Comparison of ENCODE assay signal across 1 cellular context in the genomic region with DNA sequence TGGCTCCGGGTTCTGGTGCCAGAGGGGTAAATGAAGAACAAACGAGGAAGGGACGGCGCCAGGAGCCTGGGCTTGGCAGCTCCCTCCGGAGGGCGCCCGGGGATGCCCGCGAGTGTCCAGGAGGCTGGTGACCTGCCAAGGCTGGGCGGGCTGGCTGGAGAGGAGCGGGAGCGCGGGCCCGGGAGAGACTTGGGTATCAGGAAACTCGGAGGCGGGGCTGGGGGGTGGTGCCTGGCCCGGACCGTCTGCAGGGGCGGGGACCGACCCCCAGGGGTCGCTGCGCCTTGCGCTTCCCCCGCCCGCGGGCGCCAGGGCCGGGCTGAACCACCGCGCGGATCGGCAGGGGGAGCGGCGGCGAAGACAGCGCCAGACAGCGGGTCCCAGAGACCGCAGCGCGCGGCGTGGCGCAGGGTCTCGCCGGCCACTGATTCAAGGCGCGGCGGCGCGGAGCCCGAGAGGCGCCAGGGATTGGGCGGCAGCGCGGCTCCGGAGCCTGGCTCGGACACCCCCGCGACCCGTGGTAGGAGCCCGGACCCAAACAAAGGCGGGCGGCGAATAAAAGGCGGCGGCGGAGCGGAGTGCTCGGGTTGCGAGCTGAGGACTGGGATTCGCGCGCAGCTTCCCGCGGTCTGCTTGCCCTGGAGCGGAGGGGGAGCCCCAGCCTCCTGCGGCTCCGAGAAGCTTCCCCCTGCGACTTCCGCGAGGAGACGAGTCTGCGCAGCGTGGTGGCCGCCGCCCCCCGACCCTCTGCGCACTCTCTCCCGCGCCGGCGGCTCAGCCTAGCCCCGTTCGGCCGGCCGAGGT.
A peak's percentile ranks its signal among the peaks of the same experiment; 100 is the strongest.
TF ChIP-seq lines count a peak whose summit lies in the region.

A gene with protein sequence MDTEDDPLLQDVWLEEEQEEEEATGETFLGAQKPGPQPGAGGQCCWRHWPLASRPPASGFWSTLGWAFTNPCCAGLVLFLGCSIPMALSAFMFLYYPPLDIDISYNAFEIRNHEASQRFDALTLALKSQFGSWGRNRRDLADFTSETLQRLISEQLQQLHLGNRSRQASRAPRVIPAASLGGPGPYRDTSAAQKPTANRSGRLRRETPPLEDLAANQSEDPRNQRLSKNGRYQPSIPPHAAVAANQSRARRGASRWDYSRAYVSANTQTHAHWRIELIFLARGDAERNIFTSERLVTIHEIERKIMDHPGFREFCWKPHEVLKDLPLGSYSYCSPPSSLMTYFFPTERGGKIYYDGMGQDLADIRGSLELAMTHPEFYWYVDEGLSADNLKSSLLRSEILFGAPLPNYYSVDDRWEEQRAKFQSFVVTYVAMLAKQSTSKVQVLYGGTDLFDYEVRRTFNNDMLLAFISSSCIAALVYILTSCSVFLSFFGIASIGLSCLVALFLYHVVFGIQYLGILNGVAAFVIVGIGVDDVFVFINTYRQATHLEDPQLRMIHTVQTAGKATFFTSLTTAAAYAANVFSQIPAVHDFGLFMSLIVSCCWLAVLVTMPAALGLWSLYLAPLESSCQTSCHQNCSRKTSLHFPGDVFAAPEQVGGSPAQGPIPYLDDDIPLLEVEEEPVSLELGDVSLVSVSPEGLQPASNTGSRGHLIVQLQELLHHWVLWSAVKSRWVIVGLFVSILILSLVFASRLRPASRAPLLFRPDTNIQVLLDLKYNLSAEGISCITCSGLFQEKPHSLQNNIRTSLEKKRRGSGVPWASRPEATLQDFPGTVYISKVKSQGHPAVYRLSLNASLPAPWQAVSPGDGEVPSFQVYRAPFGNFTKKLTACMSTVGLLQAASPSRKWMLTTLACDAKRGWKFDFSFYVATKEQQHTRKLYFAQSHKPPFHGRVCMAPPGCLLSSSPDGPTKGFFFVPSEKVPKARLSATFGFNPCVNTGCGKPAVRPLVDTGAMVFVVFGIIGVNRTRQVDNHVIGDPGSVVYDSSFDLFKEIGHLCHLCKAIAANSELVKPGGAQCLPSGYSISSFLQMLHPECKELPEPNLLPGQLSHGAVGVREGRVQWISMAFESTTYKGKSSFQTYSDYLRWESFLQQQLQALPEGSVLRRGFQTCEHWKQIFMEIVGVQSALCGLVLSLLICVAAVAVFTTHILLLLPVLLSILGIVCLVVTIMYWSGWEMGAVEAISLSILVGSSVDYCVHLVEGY (N-terminal part only) (plus strand): TSS at position 585 of the 804 bp plus-strand sequence. CDS start 21,838 bp downstream, outside the sequence.

TF ChIP-seq in K562, 482 proteins besides CTCF, POLR2A, EP300 and RAD21 (continued from another document and continues in another):
- TF ChIP-seq, protein P1, sequence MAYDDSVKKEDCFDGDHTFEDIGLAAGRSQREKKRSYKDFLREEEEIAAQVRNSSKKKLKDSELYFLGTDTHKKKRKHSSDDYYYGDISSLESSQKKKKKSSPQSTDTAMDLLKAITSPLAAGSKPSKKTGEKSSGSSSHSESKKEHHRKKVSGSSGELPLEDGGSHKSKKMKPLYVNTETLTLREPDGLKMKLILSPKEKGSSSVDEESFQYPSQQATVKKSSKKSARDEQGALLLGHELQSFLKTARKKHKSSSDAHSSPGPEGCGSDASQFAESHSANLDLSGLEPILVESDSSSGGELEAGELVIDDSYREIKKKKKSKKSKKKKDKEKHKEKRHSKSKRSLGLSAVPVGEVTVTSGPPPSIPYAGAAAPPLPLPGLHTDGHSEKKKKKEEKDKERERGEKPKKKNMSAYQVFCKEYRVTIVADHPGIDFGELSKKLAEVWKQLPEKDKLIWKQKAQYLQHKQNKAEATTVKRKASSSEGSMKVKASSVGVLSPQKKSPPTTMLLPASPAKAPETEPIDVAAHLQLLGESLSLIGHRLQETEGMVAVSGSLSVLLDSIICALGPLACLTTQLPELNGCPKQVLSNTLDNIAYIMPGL (CRISPR knock-in tag; IDR thresholded peaks at IDR 0.05): no peak
- no peak for TF ChIP-seq EP400 (IDR thresholded peaks at IDR 0.05)
- no peak; the same call in 1 of the 2 replicates for TF ChIP-seq EGR1 (conservative IDR thresholded peaks at IDR 0.05)
- TF ChIP-seq, protein P2, sequence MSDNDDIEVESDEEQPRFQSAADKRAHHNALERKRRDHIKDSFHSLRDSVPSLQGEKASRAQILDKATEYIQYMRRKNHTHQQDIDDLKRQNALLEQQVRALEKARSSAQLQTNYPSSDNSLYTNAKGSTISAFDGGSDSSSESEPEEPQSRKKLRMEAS (CRISPR knock-in tag; IDR thresholded peaks at IDR 0.05): 0 out of 2 replicates have a peak, but pooled peaks have one; percentile 10
- peak; percentile 46 for TF ChIP-seq KDM5B (IDR thresholded peaks at IDR 0.05; ENCODE audit: insufficient replicate concordance, low read depth, low read length)
- TF ChIP-seq PHB2 (IDR thresholded peaks at IDR 0.05; ENCODE audit: low read depth): no peak
- TF ChIP-seq BRF1 (IDR thresholded peaks at IDR 0.05; ENCODE audit: borderline replicate concordance, extremely low read depth, insufficient read length): no peak
- no peak for TF ChIP-seq RBM17 (IDR thresholded peaks at IDR 0.05; ENCODE audit: borderline replicate concordance, low read depth, low read length)
- TF ChIP-seq ZNF3 (CRISPR knock-in tag; IDR thresholded peaks at IDR 0.05): no peak
- TF ChIP-seq IRF2 (CRISPR knock-in tag; IDR thresholded peaks at IDR 0.05): no peak
- TF ChIP-seq, protein P3, sequence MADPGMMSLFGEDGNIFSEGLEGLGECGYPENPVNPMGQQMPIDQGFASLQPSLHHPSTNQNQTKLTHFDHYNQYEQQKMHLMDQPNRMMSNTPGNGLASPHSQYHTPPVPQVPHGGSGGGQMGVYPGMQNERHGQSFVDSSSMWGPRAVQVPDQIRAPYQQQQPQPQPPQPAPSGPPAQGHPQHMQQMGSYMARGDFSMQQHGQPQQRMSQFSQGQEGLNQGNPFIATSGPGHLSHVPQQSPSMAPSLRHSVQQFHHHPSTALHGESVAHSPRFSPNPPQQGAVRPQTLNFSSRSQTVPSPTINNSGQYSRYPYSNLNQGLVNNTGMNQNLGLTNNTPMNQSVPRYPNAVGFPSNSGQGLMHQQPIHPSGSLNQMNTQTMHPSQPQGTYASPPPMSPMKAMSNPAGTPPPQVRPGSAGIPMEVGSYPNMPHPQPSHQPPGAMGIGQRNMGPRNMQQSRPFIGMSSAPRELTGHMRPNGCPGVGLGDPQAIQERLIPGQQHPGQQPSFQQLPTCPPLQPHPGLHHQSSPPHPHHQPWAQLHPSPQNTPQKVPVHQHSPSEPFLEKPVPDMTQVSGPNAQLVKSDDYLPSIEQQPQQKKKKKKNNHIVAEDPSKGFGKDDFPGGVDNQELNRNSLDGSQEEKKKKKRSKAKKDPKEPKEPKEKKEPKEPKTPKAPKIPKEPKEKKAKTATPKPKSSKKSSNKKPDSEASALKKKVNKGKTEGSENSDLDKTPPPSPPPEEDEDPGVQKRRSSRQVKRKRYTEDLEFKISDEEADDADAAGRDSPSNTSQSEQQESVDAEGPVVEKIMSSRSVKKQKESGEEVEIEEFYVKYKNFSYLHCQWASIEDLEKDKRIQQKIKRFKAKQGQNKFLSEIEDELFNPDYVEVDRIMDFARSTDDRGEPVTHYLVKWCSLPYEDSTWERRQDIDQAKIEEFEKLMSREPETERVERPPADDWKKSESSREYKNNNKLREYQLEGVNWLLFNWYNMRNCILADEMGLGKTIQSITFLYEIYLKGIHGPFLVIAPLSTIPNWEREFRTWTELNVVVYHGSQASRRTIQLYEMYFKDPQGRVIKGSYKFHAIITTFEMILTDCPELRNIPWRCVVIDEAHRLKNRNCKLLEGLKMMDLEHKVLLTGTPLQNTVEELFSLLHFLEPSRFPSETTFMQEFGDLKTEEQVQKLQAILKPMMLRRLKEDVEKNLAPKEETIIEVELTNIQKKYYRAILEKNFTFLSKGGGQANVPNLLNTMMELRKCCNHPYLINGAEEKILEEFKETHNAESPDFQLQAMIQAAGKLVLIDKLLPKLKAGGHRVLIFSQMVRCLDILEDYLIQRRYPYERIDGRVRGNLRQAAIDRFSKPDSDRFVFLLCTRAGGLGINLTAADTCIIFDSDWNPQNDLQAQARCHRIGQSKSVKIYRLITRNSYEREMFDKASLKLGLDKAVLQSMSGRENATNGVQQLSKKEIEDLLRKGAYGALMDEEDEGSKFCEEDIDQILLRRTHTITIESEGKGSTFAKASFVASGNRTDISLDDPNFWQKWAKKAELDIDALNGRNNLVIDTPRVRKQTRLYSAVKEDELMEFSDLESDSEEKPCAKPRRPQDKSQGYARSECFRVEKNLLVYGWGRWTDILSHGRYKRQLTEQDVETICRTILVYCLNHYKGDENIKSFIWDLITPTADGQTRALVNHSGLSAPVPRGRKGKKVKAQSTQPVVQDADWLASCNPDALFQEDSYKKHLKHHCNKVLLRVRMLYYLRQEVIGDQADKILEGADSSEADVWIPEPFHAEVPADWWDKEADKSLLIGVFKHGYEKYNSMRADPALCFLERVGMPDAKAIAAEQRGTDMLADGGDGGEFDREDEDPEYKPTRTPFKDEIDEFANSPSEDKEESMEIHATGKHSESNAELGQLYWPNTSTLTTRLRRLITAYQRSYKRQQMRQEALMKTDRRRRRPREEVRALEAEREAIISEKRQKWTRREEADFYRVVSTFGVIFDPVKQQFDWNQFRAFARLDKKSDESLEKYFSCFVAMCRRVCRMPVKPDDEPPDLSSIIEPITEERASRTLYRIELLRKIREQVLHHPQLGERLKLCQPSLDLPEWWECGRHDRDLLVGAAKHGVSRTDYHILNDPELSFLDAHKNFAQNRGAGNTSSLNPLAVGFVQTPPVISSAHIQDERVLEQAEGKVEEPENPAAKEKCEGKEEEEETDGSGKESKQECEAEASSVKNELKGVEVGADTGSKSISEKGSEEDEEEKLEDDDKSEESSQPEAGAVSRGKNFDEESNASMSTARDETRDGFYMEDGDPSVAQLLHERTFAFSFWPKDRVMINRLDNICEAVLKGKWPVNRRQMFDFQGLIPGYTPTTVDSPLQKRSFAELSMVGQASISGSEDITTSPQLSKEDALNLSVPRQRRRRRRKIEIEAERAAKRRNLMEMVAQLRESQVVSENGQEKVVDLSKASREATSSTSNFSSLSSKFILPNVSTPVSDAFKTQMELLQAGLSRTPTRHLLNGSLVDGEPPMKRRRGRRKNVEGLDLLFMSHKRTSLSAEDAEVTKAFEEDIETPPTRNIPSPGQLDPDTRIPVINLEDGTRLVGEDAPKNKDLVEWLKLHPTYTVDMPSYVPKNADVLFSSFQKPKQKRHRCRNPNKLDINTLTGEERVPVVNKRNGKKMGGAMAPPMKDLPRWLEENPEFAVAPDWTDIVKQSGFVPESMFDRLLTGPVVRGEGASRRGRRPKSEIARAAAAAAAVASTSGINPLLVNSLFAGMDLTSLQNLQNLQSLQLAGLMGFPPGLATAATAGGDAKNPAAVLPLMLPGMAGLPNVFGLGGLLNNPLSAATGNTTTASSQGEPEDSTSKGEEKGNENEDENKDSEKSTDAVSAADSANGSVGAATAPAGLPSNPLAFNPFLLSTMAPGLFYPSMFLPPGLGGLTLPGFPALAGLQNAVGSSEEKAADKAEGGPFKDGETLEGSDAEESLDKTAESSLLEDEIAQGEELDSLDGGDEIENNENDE (IDR thresholded peaks at IDR 0.05; ENCODE audit: low read depth, low read length): no peak
- TF ChIP-seq SIX5 (IDR thresholded peaks at IDR 0.05; ENCODE audit: borderline replicate concordance in 1 of 2, insufficient read depth in 1 of 2, low read depth in 1 of 2, low read length in 2 of 2): peak; percentile 32 to 37; a peak in 3 of 4 replicates
- TF ChIP-seq NUFIP1 (IDR thresholded peaks at IDR 0.05; ENCODE audit: partially characterized antibody): no peak
- peak; percentile 75 for TF ChIP-seq HMGN3 (IDR thresholded peaks at IDR 0.05; ENCODE audit: borderline replicate concordance, extremely low read depth, insufficient read length, low read depth, low read length)
- TF ChIP-seq NCOA2 (IDR thresholded peaks at IDR 0.05; ENCODE audit: partially characterized antibody in 2 of 2): no peak
- no peak for TF ChIP-seq TAF1 (IDR thresholded peaks at IDR 0.05; ENCODE audit: control insufficient read depth, extremely low read depth, insufficient read depth, low read length, severe bottlenecking)
- TF ChIP-seq ZNF12 (CRISPR knock-in tag; IDR thresholded peaks at IDR 0.05): no peak
- TF ChIP-seq FOXM1 (IDR thresholded peaks at IDR 0.05; ENCODE audit: low read depth): no peak
- TF ChIP-seq FOXM1 (CRISPR knock-in tag; IDR thresholded peaks at IDR 0.05; ENCODE audit: low read depth): peak; percentile 73; the same call in 1 of the 2 replicates
- TF ChIP-seq, protein P4, sequence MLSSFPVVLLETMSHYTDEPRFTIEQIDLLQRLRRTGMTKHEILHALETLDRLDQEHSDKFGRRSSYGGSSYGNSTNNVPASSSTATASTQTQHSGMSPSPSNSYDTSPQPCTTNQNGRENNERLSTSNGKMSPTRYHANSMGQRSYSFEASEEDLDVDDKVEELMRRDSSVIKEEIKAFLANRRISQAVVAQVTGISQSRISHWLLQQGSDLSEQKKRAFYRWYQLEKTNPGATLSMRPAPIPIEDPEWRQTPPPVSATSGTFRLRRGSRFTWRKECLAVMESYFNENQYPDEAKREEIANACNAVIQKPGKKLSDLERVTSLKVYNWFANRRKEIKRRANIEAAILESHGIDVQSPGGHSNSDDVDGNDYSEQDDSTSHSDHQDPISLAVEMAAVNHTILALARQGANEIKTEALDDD (IDR thresholded peaks at IDR 0.05): no peak
- TF ChIP-seq COPS2 (conservative IDR thresholded peaks at IDR 0.05): no peak
- TF ChIP-seq ZNF41 (CRISPR knock-in tag; conservative IDR thresholded peaks at IDR 0.05): no peak
- TF ChIP-seq, protein P5, sequence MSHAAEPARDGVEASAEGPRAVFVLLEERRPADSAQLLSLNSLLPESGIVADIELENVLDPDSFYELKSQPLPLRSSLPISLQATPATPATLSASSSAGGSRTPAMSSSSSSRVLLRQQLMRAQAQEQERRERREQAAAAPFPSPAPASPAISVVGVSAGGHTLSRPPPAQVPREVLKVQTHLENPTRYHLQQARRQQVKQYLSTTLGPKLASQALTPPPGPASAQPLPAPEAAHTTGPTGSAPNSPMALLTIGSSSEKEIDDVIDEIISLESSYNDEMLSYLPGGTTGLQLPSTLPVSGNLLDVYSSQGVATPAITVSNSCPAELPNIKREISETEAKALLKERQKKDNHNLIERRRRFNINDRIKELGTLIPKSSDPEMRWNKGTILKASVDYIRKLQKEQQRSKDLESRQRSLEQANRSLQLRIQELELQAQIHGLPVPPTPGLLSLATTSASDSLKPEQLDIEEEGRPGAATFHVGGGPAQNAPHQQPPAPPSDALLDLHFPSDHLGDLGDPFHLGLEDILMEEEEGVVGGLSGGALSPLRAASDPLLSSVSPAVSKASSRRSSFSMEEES (CRISPR knock-in tag; IDR thresholded peaks at IDR 0.05): no peak
- TF ChIP-seq MTA3 (IDR thresholded peaks at IDR 0.05; ENCODE audit: borderline replicate concordance): peak; percentile 87; the same call in 1 of the 2 replicates
- no peak for TF ChIP-seq ZKSCAN3 (CRISPR knock-in tag; IDR thresholded peaks at IDR 0.05)
- TF ChIP-seq, protein P6, sequence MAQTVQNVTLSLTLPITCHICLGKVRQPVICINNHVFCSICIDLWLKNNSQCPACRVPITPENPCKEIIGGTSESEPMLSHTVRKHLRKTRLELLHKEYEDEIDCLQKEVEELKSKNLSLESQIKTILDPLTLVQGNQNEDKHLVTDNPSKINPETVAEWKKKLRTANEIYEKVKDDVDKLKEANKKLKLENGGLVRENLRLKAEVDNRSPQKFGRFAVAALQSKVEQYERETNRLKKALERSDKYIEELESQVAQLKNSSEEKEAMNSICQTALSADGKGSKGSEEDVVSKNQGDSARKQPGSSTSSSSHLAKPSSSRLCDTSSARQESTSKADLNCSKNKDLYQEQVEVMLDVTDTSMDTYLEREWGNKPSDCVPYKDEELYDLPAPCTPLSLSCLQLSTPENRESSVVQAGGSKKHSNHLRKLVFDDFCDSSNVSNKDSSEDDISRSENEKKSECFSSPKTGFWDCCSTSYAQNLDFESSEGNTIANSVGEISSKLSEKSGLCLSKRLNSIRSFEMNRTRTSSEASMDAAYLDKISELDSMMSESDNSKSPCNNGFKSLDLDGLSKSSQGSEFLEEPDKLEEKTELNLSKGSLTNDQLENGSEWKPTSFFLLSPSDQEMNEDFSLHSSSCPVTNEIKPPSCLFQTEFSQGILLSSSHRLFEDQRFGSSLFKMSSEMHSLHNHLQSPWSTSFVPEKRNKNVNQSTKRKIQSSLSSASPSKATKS (CRISPR knock-in tag; IDR thresholded peaks at IDR 0.05): no peak
- 0 out of 2 replicates have a peak, but pooled peaks have one; percentile 38 for TF ChIP-seq NR2C2 (CRISPR knock-in tag; IDR thresholded peaks at IDR 0.05)
- no peak for TF ChIP-seq NR2C2 (tag; IDR thresholded peaks at IDR 0.05)
- TF ChIP-seq CBFA2T2 (conservative IDR thresholded peaks at IDR 0.05): no peak
